Comparison of ENCODE assay signal across 8 cellular contexts in genomic region chr20:19799325-19799724, GRCh38. TPM values are rescaled to one million over a fixed set of nuclear protein-coding genes. Genes with fewer than 3 reads are reported as not detected.
"Had no signal": no experiment of that assay in that cellular context is flagged by ENCODE, and none has a peak within 500 bp of the region (broad histone marks: within the 10 kb centered on the region; RNA-seq: fewer than 3 reads in every experiment).

No MANE protein-coding gene starts in this region.

- H3K27ac ChIP-seq: GM23248, HL-60 had no signal

- H3K36me3 ChIP-seq: HAP-1 had no signal

- DNase-seq: GM23248, GOT3, H7, HFFc6 had no signal

- H3K9ac ChIP-seq: GM23248 had no signal

- H3K4me3 ChIP-seq: GM23248, HAP-1 had no signal

- ATAC-seq: HCT116 had no signal

- H2AFZ ChIP-seq: GM23248 had no signal

- H3K9me3 ChIP-seq: HAP-1 had no signal

- H3K4me1 ChIP-seq: HAP-1 had no signal

RNA-seq across cellular contexts. Expression of gene RIN2, which starts 41.3 kb away (rescaled TPM):
- polyA plus RNA-seq: IgD-negative memory B cell had no signal
